ENCODE assay signal across 8 cellular contexts in the genomic region with DNA sequence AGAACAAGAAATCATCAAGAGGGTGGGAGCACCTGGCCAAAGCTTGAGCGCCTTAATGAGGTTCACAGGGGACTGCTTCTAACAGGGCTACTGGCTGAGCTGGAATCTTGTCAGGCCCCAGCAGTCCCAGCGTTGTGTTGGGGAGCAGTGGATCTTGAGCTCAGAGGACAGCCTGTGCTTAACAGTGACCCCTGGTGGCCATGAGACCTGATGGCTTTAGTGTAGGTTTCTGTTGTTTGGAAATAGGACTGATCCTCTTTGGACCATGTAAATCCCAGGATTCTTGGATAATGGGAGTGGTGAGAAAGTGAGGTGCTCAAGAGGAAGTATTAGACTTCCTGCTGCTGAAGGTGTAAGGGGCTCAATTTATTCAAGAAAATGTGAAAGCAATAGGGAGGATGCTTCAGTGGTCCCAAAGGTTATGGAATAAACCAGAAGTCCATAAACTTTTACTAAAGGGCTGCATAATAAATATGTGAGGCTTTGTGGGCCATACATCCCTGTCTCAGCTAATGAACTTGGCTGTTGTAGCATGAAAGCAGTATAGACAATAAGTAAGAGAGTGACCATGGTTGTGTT.
DNase-seq lines count a peak whose midpoint lies in the region; ATAC-seq, FAIRE-seq and TF ChIP-seq lines count a peak whose summit lies in the region.

No MANE protein-coding gene starts in this region.

- H3K79me1 ChIP-seq in H1 (ENCODE audit: low read depth, low read length) (no peaks in the 10 kb centered on the region), neuronal stem cell (ENCODE audit: low read depth, low read length) (no peaks in the 10 kb centered on the region)

- H3K4me2 ChIP-seq in H1 (ENCODE audit: insufficient read depth in 1 of 2, low read depth in 2 of 2, low read length in 2 of 2) (no peak overlapping the region), neuronal stem cell (ENCODE audit: insufficient read depth, low read length, poor library complexity, severe bottlenecking) (no peak overlapping the region)

- H3K4ac ChIP-seq in H1 (replicated peaks; ENCODE audit: insufficient read length, low read depth, low read length) (no peak overlapping the region), neuronal stem cell (ENCODE audit: low read length) (no peak overlapping the region)

- no peak overlapping the region for H2BK120ac ChIP-seq in H1 (replicated peaks; ENCODE audit: low read depth, low read length)
- H2BK120ac ChIP-seq in neuronal stem cell (ENCODE audit: low read depth, low read length) = no peak overlapping the region

- H3K36me3 ChIP-seq in WERI-Rb-1 = no peaks in the 10 kb centered on the region
- no peaks in the 10 kb centered on the region for H3K36me3 ChIP-seq in H1 (ENCODE audit: control insufficient read depth in 2 of 4, insufficient read depth in 4 of 4, low read length in 3 of 4)
- H3K36me3 ChIP-seq in neuronal stem cell (replicated peaks in 1 of 2; ENCODE audit: control insufficient read depth in 2 of 2, insufficient read depth in 2 of 2, low read length in 2 of 2) = no peaks in the 10 kb centered on the region

- no peak overlapping the region for H3K18ac ChIP-seq in H1 (ENCODE audit: extremely low read depth, low read length)
- peak overlapping the region; percentile 15 for H3K18ac ChIP-seq in neuronal stem cell (ENCODE audit: low read length)

- H4K8ac ChIP-seq in H1 (ENCODE audit: extremely low read depth, insufficient read depth, low read length) (no peak overlapping the region), neuronal stem cell (ENCODE audit: low read depth, low read length) (no peak overlapping the region)

- peaks cover 91% of the 10 kb centered on the region for H3K27me3 ChIP-seq in WERI-Rb-1 (ENCODE audit: insufficient read depth, low read depth, severe bottlenecking)
- H3K27me3 ChIP-seq in H1 (replicated peaks in 1 of 4; ENCODE audit: control insufficient read depth in 3 of 4, extremely low read depth in 1 of 4, insufficient read depth in 3 of 4, low read length in 3 of 4) = no peaks in the 10 kb centered on the region; a peak in 1 of 7 replicates
- H3K27me3 ChIP-seq in neuronal stem cell (ENCODE audit: control insufficient read depth in 3 of 3, insufficient read depth in 3 of 3, low read depth in 1 of 3, low read length in 3 of 3) = no peaks in the 10 kb centered on the region

- no peak overlapping the region for H2BK20ac ChIP-seq in H1 (ENCODE audit: low read length)

- ATAC-seq in GM18858 (IDR thresholded peaks at IDR 0.05; ENCODE audit: unreplicated experiment) = no peak

- FAIRE-seq in H1 (lab: Jason Lieb, UNC) (peak; percentile 7), H54 (lab: Jason Lieb, UNC) (no peak)

- H3K9me3 ChIP-seq in WERI-Rb-1 (ENCODE audit: severe bottlenecking) (peaks cover 2% of the 10 kb centered on the region), H1 (ENCODE audit: insufficient read depth in 2 of 2, low read depth in 1 of 2, low read length in 1 of 2) (peaks cover 0 to 5% of the 10 kb centered on the region in 2 experiments; a peak in 2 of 4 replicates), neuronal stem cell (replicated peaks in 1 of 2; ENCODE audit: control insufficient read depth in 2 of 2, insufficient read depth in 1 of 2, low read depth in 1 of 2, low read length in 2 of 2) (no peaks in the 10 kb centered on the region)

- H3K9ac ChIP-seq in H1 (replicated peaks in 1 of 4; ENCODE audit: extremely low read depth in 1 of 4, low read depth in 3 of 4, low read length in 3 of 4) (no peak overlapping the region), neuronal stem cell (ENCODE audit: low read depth, low read length, poor library complexity) (no peak overlapping the region)

- DNase-seq in COR-L47 (lab: John Stamatoyannopoulos, UW) (peak; percentile 31), WERI-Rb-1 (peak; percentile 35), H1 (ENCODE audit: low read depth in 1 of 2, low spot score in 2 of 2) (peak in 1 of 2 experiments; percentile 79), neuronal stem cell (ENCODE audit: low spot score) (peak; percentile 57), H54 (ENCODE audit: insufficient read length, low spot score) (no peak), NCI-H446 (lab: John Stamatoyannopoulos, UW) (no peak)

- POLR2A ChIA-PET in H1 (lab: Charles Lee; ENCODE audit: partially characterized antibody) = interaction anchor here (0.6 to 1.5 kb wide), 3 partner anchors 12 to 337 kb away, joined by 3 to 4 read pairs (median 3); no protein-coding TSS in a partner anchor

- H3K4me1 ChIP-seq in H1 (replicated peaks in 1 of 4; ENCODE audit: control insufficient read depth in 3 of 4, insufficient read depth in 4 of 4, low read length in 3 of 4) = peaks cover 0 to 4% (median 1%) of the 10 kb centered on the region in 4 experiments; a peak in 3 of 7 replicates
- peaks cover 0 to 6% of the 10 kb centered on the region in 2 donors for H3K4me1 ChIP-seq in neuronal stem cell (ENCODE audit: control insufficient read depth in 2 of 2, insufficient read depth in 1 of 2, low read depth in 1 of 2, low read length in 2 of 2)

- H4K20me1 ChIP-seq in H1 (replicated peaks in 1 of 2; ENCODE audit: control insufficient read depth in 1 of 2, insufficient read depth in 2 of 2, low read length in 2 of 2) = peaks cover 3% of the 10 kb centered on the region in 2 experiments

- no peaks in the 10 kb centered on the region for H3K79me2 ChIP-seq in H1 (ENCODE audit: control insufficient read depth in 1 of 2, insufficient read depth in 2 of 2, low read length in 2 of 2)

- H3K14ac ChIP-seq in H1 (ENCODE audit: insufficient read length) = no peak overlapping the region
- H3K14ac ChIP-seq in neuronal stem cell (ENCODE audit: low read length) = no peak overlapping the region

- no peak overlapping the region for H2BK5ac ChIP-seq in H1 (ENCODE audit: low read depth, low read length)
- no peak overlapping the region for H2BK5ac ChIP-seq in neuronal stem cell (ENCODE audit: low read length)

- H4K91ac ChIP-seq in H1 (replicated peaks; ENCODE audit: insufficient read length, low read length) (no peak overlapping the region), neuronal stem cell (ENCODE audit: low read depth, low read length, poor library complexity) (no peak overlapping the region)

- peaks cover 2% of the 10 kb centered on the region; the same call in 1 of the 2 replicates for H3K23me2 ChIP-seq in H1 (ENCODE audit: low read depth, low read length)

- H3K56ac ChIP-seq in H1 (replicated peaks; ENCODE audit: insufficient read length, low read depth, low read length) = no peak overlapping the region

- H4K5ac ChIP-seq in H1 (ENCODE audit: insufficient read length, low read depth, low read length) = no peak overlapping the region

- TF ChIP-seq EP300 in Ishikawa (IDR thresholded peaks at IDR 0.05; ENCODE audit: borderline replicate concordance) = no peak
- TF ChIP-seq EP300 in H1 (IDR thresholded peaks at IDR 0.05; ENCODE audit: borderline replicate concordance in 1 of 2, low read depth in 2 of 2, low read length in 2 of 2) = no peak

- no peak overlapping the region for H3K23ac ChIP-seq in H1 (ENCODE audit: insufficient read length)
- H3K23ac ChIP-seq in neuronal stem cell (ENCODE audit: low read depth, low read length, poor library complexity) = no peak overlapping the region

- TF ChIP-seq POLR2A in H1 (IDR thresholded peaks at IDR 0.05; ENCODE audit: control extremely low read depth in 1 of 2, low read depth in 2 of 2, low read length in 2 of 2) = no peak
- TF ChIP-seq POLR2A in H54 (IDR thresholded peaks at IDR 0.05; ENCODE audit: low read depth, low read length) = no peak

- 0 out of 2 replicates have a peak overlapping the region, but pooled peaks have one; percentile 30 for H2AFZ ChIP-seq in H1 (ENCODE audit: low read length)
- H2AFZ ChIP-seq in neuronal stem cell (ENCODE audit: low read length) = no peak overlapping the region

- no peak overlapping the region for H2AK5ac ChIP-seq in H1 (ENCODE audit: low read depth, low read length)
- no peak overlapping the region for H2AK5ac ChIP-seq in neuronal stem cell (ENCODE audit: low read depth, low read length)

- no peak overlapping the region for H3K4me3 ChIP-seq in WERI-Rb-1 (ENCODE audit: low read depth, low read length)
- no peak overlapping the region for H3K4me3 ChIP-seq in H1 (ENCODE audit: extremely low read depth in 1 of 4, insufficient read depth in 2 of 4, low read depth in 3 of 4, low read length in 4 of 4)
- no peak overlapping the region for H3K4me3 ChIP-seq in neuronal stem cell (ENCODE audit: low read length in 2 of 2)

- H2BK12ac ChIP-seq in H1 (ENCODE audit: low read depth, low read length) (no peak overlapping the region), neuronal stem cell (ENCODE audit: low read length) (no peak overlapping the region)

- TF ChIP-seq RAD21 in Ishikawa (IDR thresholded peaks at IDR 0.05; ENCODE audit: low read depth) (peak; percentile 58), H1 (IDR thresholded peaks at IDR 0.05 in 1 of 2, conservative IDR thresholded peaks at IDR 0.05 in 1 of 2; ENCODE audit: low read depth in 2 of 2, low read length in 2 of 2) (peak; percentile 70 to 83)

- H3K27ac ChIP-seq in WERI-Rb-1 (no peak overlapping the region), H1 (ENCODE audit: low read depth, low read length) (no peak overlapping the region), neuronal stem cell (replicated peaks; ENCODE audit: low read length) (no peak overlapping the region)

- TF ChIP-seq CTCF in WERI-Rb-1 (IDR thresholded peaks at IDR 0.05; ENCODE audit: low read depth, low read length) = peak; percentile 66
- TF ChIP-seq CTCF in H1 (IDR thresholded peaks at IDR 0.05; ENCODE audit: control extremely low read depth in 1 of 3, insufficient read depth in 1 of 3, low read depth in 1 of 3, low read length in 3 of 3) = peak; percentile 74 to 92 (median 74)

- H2BK15ac ChIP-seq in H1 (ENCODE audit: low read length) (no peak overlapping the region), neuronal stem cell (ENCODE audit: low read length) (no peak overlapping the region)

- 26% methylated on average over 2 of the region's 2 CpGs; no CpG with 5 or more reads in 1 of the 2 experiments for WGBS in H1 (ENCODE audit: extremely low coverage in 1 of 2, insufficient coverage in 1 of 2, insufficient read length in 1 of 2, insufficient replicate concordance in 2 of 2, low coverage in 1 of 2, low lambda C conversion rate in 2 of 2, missing lambda C conversion rate in 1 of 2), 2 experiments
- WGBS in neuronal stem cell (ENCODE audit: extremely low coverage in 2 of 2, insufficient read length in 2 of 2, insufficient replicate concordance in 1 of 2), 2 donors = no CpG with 5 or more reads among the region's 2 CpGs

- CTCF ChIA-PET in H1 (lab: Charles Lee; ENCODE audit: partially characterized antibody) = interaction anchor here (0.6 to 10.1 kb wide), 38 partner anchors 8 to 713 kb away, joined by 3 to 165 read pairs (median 4); no protein-coding TSS in a partner anchor

TF ChIP-seq in H1, 55 proteins besides CTCF, POLR2A, EP300 and RAD21 (continues in another document):
- TF ChIP-seq HDAC2 (IDR thresholded peaks at IDR 0.05; ENCODE audit: borderline replicate concordance in 1 of 2, low read depth in 2 of 2, low read length in 2 of 2) = no peak
- no peak for TF ChIP-seq HDAC6 (IDR thresholded peaks at IDR 0.05; ENCODE audit: low read depth, low read length)
- no peak for TF ChIP-seq CHD1 (IDR thresholded peaks at IDR 0.05; ENCODE audit: low read depth, low read length)
- TF ChIP-seq YY1 (IDR thresholded peaks at IDR 0.05; ENCODE audit: low read depth, low read length) = no peak
- no peak for TF ChIP-seq POLR2AphosphoS5 (IDR thresholded peaks at IDR 0.05; ENCODE audit: low read depth, low read length)
- TF ChIP-seq FOSL1 (IDR thresholded peaks at IDR 0.05; ENCODE audit: insufficient read depth, low read depth, low read length) = no peak

Comparison
In these comparisons a context has a peak if more than half of its experiments do, and no peak if none do; other contexts are left out.
1. DNase-seq: peak in COR-L47 (single experiment), WERI-Rb-1 (single experiment) and neuronal stem cell (single experiment); none in H54 (single experiment) and NCI-H446 (0 of 2).